8 cellular contexts compared by ENCODE assay signal in the genomic region with DNA sequence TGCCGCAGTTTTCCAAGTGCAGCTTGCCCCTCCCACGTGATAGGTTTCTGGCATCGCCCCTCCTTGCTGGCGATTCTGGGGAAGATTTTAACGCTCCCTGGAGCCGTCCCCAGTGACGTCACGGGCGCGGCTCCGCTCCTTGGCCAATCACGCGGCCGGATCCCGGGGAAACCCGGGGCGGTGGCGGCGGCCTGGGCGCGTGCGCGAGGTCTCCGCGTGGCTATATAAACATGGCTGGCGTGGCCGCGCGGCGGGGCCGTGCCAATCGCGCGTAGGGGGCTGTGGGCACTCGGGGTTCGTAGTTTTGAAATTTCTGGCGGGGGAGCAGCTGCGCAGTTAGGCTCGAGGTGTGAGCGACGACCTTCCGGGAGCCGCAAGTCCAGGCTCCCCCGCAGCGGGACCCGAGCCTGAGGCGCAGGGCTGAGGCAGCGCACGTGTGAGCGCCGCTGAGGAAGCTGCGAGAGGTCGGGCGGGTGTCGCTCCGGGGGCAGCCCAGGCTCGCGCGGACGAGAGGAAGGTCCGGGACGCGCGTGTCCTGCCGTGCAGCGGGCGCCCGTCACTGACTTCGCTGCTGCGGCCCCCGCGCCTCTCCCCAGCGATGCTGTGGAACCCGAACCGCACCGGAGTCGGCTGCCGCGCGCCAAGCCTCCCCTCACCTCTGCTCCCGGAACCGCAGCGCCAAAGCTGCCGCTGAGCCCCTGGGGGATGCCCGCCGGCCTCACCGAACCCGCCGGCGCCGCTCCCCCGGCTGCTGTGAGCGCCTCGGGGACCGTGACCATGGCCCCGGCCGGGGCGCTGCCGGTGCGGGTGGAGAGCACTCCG. TPM values are rescaled to one million over a fixed set of nuclear protein-coding genes. Genes with fewer than 3 reads are reported as not detected.
DNase-seq lines count a peak whose midpoint lies in the region; ATAC-seq and TF ChIP-seq lines count a peak whose summit lies in the region.

A gene with protein sequence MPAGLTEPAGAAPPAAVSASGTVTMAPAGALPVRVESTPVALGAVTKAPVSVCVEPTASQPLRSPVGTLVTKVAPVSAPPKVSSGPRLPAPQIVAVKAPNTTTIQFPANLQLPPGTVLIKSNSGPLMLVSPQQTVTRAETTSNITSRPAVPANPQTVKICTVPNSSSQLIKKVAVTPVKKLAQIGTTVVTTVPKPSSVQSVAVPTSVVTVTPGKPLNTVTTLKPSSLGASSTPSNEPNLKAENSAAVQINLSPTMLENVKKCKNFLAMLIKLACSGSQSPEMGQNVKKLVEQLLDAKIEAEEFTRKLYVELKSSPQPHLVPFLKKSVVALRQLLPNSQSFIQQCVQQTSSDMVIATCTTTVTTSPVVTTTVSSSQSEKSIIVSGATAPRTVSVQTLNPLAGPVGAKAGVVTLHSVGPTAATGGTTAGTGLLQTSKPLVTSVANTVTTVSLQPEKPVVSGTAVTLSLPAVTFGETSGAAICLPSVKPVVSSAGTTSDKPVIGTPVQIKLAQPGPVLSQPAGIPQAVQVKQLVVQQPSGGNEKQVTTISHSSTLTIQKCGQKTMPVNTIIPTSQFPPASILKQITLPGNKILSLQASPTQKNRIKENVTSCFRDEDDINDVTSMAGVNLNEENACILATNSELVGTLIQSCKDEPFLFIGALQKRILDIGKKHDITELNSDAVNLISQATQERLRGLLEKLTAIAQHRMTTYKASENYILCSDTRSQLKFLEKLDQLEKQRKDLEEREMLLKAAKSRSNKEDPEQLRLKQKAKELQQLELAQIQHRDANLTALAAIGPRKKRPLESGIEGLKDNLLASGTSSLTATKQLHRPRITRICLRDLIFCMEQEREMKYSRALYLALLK (plus strand): TSS at position 217 of the 822 bp plus-strand sequence. CDS start 489 bp downstream, at position 706.

- H3K36me3 ChIP-seq in thoracic aorta: no peaks in the 10 kb centered on the region

- H3K4me3 Mint-ChIP-seq in activated naive CD8-positive, alpha-beta T cell: peak within 1 kb of the TSS; percentile 97
- H3K4me3 Mint-ChIP-seq in osteocyte (ENCODE audit: unreplicated experiment): peak within 1 kb of the TSS; percentile 89

- peaks cover 3% of the 10 kb centered on the region for H3K36me3 Mint-ChIP-seq in activated naive CD8-positive, alpha-beta T cell
- H3K36me3 Mint-ChIP-seq in osteocyte (ENCODE audit: unreplicated experiment): no peaks in the 10 kb centered on the region

- H3K9me3 Mint-ChIP-seq in activated naive CD8-positive, alpha-beta T cell (ENCODE audit: low read depth): no peaks in the 10 kb centered on the region
- H3K9me3 Mint-ChIP-seq in osteocyte (ENCODE audit: unreplicated experiment): no peaks in the 10 kb centered on the region

- H3K9me3 ChIP-seq in thoracic aorta: no peaks in the 10 kb centered on the region

- no peaks in the 10 kb centered on the region for H3K27me3 ChIP-seq in thoracic aorta (replicated peaks; ENCODE audit: insufficient read depth)

- peaks cover 39% of the 10 kb centered on the region for H3K4me1 Mint-ChIP-seq in activated naive CD8-positive, alpha-beta T cell (ENCODE audit: low read depth)
- peaks cover 15% of the 10 kb centered on the region for H3K4me1 Mint-ChIP-seq in osteocyte (ENCODE audit: unreplicated experiment)

- H3K4me3 ChIP-seq in thoracic aorta: peak within 1 kb of the TSS; percentile 93

- peak; percentile 91 for DNase-seq in GM10266 (ENCODE audit: extremely low spot score)
- DNase-seq in NCI-H1048 (lab: John Stamatoyannopoulos, UW): peak; percentile 89
- DNase-seq in SKM-1 treated with dmso at 0.1 percent for 144 hours (lab: John Stamatoyannopoulos, UW; ENCODE audit: unreplicated experiment): peak; percentile 84
- DNase-seq in head of caudate nucleus: peak; percentile 88 to 98 (median 95)
- peak; percentile 98 for DNase-seq in osteocyte (ENCODE audit: extremely low spot score, unreplicated experiment)
- DNase-seq in thoracic aorta (ENCODE audit: low spot score): peak; percentile 75

- peak within 1 kb of the TSS; percentile 99 for H3K27ac Mint-ChIP-seq in activated naive CD8-positive, alpha-beta T cell
- H3K27ac Mint-ChIP-seq in osteocyte (ENCODE audit: unreplicated experiment): peak within 1 kb of the TSS; percentile 82

- ATAC-seq in HG02588 (IDR thresholded peaks at IDR 0.05; ENCODE audit: unreplicated experiment) (peak; percentile 91), thoracic aorta (ENCODE audit: insufficient number of reproducible peaks, low FRiP score, low read depth) (peak; percentile 87)

- intact Hi-C loops in head of caudate nucleus (cut with DNase I): loop anchor here (5.0 kb wide), 1 partner anchor 134 kb away; a partner anchor contains a TSS

- H3K27me3 Mint-ChIP-seq in activated naive CD8-positive, alpha-beta T cell: no peaks in the 10 kb centered on the region
- H3K27me3 Mint-ChIP-seq in osteocyte (ENCODE audit: unreplicated experiment): peaks cover 23% of the 10 kb centered on the region

- H3K27ac ChIP-seq in thoracic aorta: peak within 1 kb of the TSS; percentile 37 to 62

- peaks cover 7 to 8% of the 10 kb centered on the region in 2 donors for H3K4me1 ChIP-seq in thoracic aorta (ENCODE audit: control insufficient read depth in 1 of 2, low read depth in 2 of 2)

- TF ChIP-seq CTCF in GM10266 (IDR thresholded peaks at IDR 0.05; ENCODE audit: control insufficient read depth, insufficient read depth, low read depth, missing control alignments) (no peak), osteocyte (IDR thresholded peaks at IDR 0.05) (no peak), thoracic aorta (IDR thresholded peaks at IDR 0.05) (no peak)

RNA-seq across cellular contexts. Expression of the gene that starts here (rescaled TPM):
- total RNA-seq in osteocyte (2.3 and 2.7 TPM in 2 replicates), thoracic aorta (10 to 100 TPM in 1 of 2 donors, 1 to 10 TPM in 1; 3.9 to 15.6 TPM)

Comparison
In these comparisons a context has a peak if more than half of its experiments do, and no peak if none do; other contexts are left out.
1. Peak in every context shown above with its lines: DNase-seq, ATAC-seq, H3K4me3 ChIP-seq and H3K27ac ChIP-seq.